ENCODE assay signal across 16 cellular contexts in genomic region chr15:68554716-68555347, GRCh38. TPM values are rescaled to one million over a fixed set of nuclear protein-coding genes. Genes with fewer than 3 reads are reported as not detected.
DNase-seq lines count a peak whose midpoint lies in the region; ATAC-seq, FAIRE-seq and TF ChIP-seq lines count a peak whose summit lies in the region.
"Had no signal": no experiment of that assay in that cellular context is flagged by ENCODE, and none has a peak within 500 bp of the region (broad histone marks: within the 10 kb centered on the region; RNA-seq: fewer than 3 reads in every experiment).

No MANE protein-coding gene starts in this region.

- no peaks in the 10 kb centered on the region for H3K79me1 ChIP-seq in IMR-90 (ENCODE audit: low read depth in 1 of 2, low read length in 2 of 2)
- H3K79me1 ChIP-seq in mesenchymal stem cell (replicated peaks; ENCODE audit: low read length, poor library complexity, severe bottlenecking): no peaks in the 10 kb centered on the region

- H3K9me3 ChIP-seq in IMR-90 (ENCODE audit: control insufficient read depth, insufficient read depth, low read length) (no peaks in the 10 kb centered on the region), mesenchymal stem cell (ENCODE audit: control insufficient read depth, low read length) (no peaks in the 10 kb centered on the region), small intestine (ENCODE audit: control insufficient read depth, low read depth) (no peaks in the 10 kb centered on the region)

- H3K18ac ChIP-seq in IMR-90 (ENCODE audit: low read depth, low read length) (no peak overlapping the region), mesenchymal stem cell (ENCODE audit: low read depth in 1 of 2, low read length in 2 of 2) (no peak overlapping the region)

- H4K91ac ChIP-seq in IMR-90 (ENCODE audit: insufficient read depth, low read depth, low read length) (no peak overlapping the region), mesenchymal stem cell (ENCODE audit: low read length) (no peak overlapping the region)

- no peaks in the 10 kb centered on the region for H3K9me3 Mint-ChIP-seq in osteocyte (ENCODE audit: unreplicated experiment)
- H3K9me3 Mint-ChIP-seq: CD4-positive, CD25-positive, alpha-beta regulatory T cell; CD8-positive, alpha-beta memory T cell; GM23338; HFFc6 had no signal

- H2BK5ac ChIP-seq in IMR-90 (ENCODE audit: low read depth, low read length, poor library complexity, severe bottlenecking) (no peak overlapping the region), mesenchymal stem cell (ENCODE audit: low read depth, low read length, poor library complexity, severe bottlenecking) (no peak overlapping the region)

- intact Hi-C loops in cardiac septum (cut with DNase I): loop anchor here (2.0 to 5.0 kb wide), 2 partner anchors 172 to 370 kb away; no protein-coding TSS in a partner anchor
- intact Hi-C loops in left cardiac atrium (cut with DNase I): loop anchor here (5.0 to 10.0 kb wide), 4 partner anchors 248 to 372 kb away; partner anchors contain the start of gene ANP32A (in 1 of the 2)
- intact Hi-C loops in IMR-90 (cut with micrococcal nuclease): loop anchor here (1.0 to 5.0 kb wide), 2 partner anchors 303 to 320 kb away; no protein-coding TSS in a partner anchor

- H3K4me1 ChIP-seq in IMR-90 (ENCODE audit: control insufficient read depth, insufficient read depth, low read length) (peaks cover 5% of the 10 kb centered on the region), mesenchymal stem cell (ENCODE audit: control insufficient read depth, insufficient read depth, low read depth, low read length) (peaks cover 39% of the 10 kb centered on the region), small intestine (ENCODE audit: control insufficient read depth in 2 of 2, insufficient read depth in 1 of 2, low read depth in 1 of 2, low read length in 1 of 2) (peaks cover 0 to 2% of the 10 kb centered on the region in 2 donors)

- H3K4me1 Mint-ChIP-seq in osteocyte (ENCODE audit: unreplicated experiment): peaks cover 43% of the 10 kb centered on the region

- no peak for TF ChIP-seq RAD21 in IMR-90 (IDR thresholded peaks at IDR 0.05; ENCODE audit: low read length)

- no peak overlapping the region for H3K56ac ChIP-seq in IMR-90 (ENCODE audit: extremely low read depth, insufficient read depth, low read length)

- no peak overlapping the region for H2BK12ac ChIP-seq in mesenchymal stem cell (ENCODE audit: low read length in 2 of 2)

- H3K36me3 ChIP-seq in IMR-90 (ENCODE audit: control insufficient read depth, insufficient read depth, low read length) (no peaks in the 10 kb centered on the region), mesenchymal stem cell (ENCODE audit: control insufficient read depth in 1 of 2, insufficient read depth in 2 of 2, low read depth in 1 of 2, low read length in 2 of 2) (no peaks in the 10 kb centered on the region), small intestine (ENCODE audit: control insufficient read depth in 2 of 2, insufficient read depth in 2 of 2, low read length in 2 of 2) (no peaks in the 10 kb centered on the region)

- H3K27ac Mint-ChIP-seq in osteocyte (ENCODE audit: unreplicated experiment): no peak overlapping the region
- H3K27ac Mint-ChIP-seq: B cell; CD4-positive, CD25-positive, alpha-beta regulatory T cell; CD8-positive, alpha-beta memory T cell; GM23338; HFFc6 had no signal

- H2BK120ac ChIP-seq in IMR-90 (ENCODE audit: low read depth, low read length) (no peak overlapping the region), mesenchymal stem cell (ENCODE audit: low read depth, low read length) (no peak overlapping the region)

- H2AK9ac ChIP-seq in IMR-90 (replicated peaks; ENCODE audit: low read depth, low read length, poor library complexity): no peak overlapping the region

- no peak overlapping the region for H3K14ac ChIP-seq in IMR-90 (replicated peaks; ENCODE audit: low read depth, low read length)
- no peak overlapping the region for H3K14ac ChIP-seq in mesenchymal stem cell (ENCODE audit: low read length in 2 of 2)

- H3K23ac ChIP-seq in IMR-90 (ENCODE audit: low read depth, low read length) (no peak overlapping the region), mesenchymal stem cell (ENCODE audit: low read length in 2 of 2) (peak overlapping the region in 1 of 2 experiments; percentile 36)

- dilution Hi-C loops in IMR-90 (cut with HindIII; ENCODE audit: low sequenced_read_pairs, unreplicated experiment): no loop called here

- no peak overlapping the region for H2BK20ac ChIP-seq in IMR-90 (ENCODE audit: low read depth, low read length)

- H3K27me3 ChIP-seq in IMR-90 (ENCODE audit: control insufficient read depth, insufficient read depth, low read length) (no peaks in the 10 kb centered on the region; the same call in 1 of the 2 replicates), mesenchymal stem cell (ENCODE audit: control insufficient read depth in 1 of 2, insufficient read depth in 1 of 2, low read length in 2 of 2) (peaks cover 0 to 9% of the 10 kb centered on the region in 2 experiments), small intestine (ENCODE audit: control insufficient read depth in 2 of 2, insufficient read depth in 2 of 2, low read length in 2 of 2) (peaks cover 0 to 3% of the 10 kb centered on the region in 2 donors)

- FAIRE-seq in small intestine (lab: Jason Lieb, UNC): no peak
- FAIRE-seq: GM12878 had no signal

- H3K9me1 ChIP-seq in IMR-90 (ENCODE audit: insufficient read depth, low read length): peaks cover 7% of the 10 kb centered on the region

- TF ChIP-seq CTCF in IMR-90 (conservative IDR thresholded peaks at IDR 0.05; ENCODE audit: low read depth, low read length) (no peak), osteocyte (IDR thresholded peaks at IDR 0.05) (no peak)

- no peak for TF ChIP-seq POLR2A in IMR-90 (IDR thresholded peaks at IDR 0.05; ENCODE audit: low read depth, low read length)

- no peaks in the 10 kb centered on the region for H3K36me3 Mint-ChIP-seq in osteocyte (ENCODE audit: unreplicated experiment)
- H3K36me3 Mint-ChIP-seq: CD4-positive, CD25-positive, alpha-beta regulatory T cell; CD8-positive, alpha-beta memory T cell had no signal

- H4K20me1 ChIP-seq in IMR-90 (ENCODE audit: insufficient read depth, low read length): no peaks in the 10 kb centered on the region

- H4K5ac ChIP-seq in IMR-90 (ENCODE audit: low read depth, low read length): no peak overlapping the region

- in situ Hi-C loops in IMR-90 (cut with MboI; ENCODE audit: low sequenced_read_pairs): loop anchor here (5.0 kb wide), 3 partner anchors 253 to 367 kb away; no protein-coding TSS in a partner anchor

- H3K9ac ChIP-seq in IMR-90 (ENCODE audit: low read depth, low read length) (no peak overlapping the region), mesenchymal stem cell (ENCODE audit: low read length) (no peak overlapping the region)

- H3K4me3 ChIP-seq in IMR-90 (ENCODE audit: insufficient read depth, low read depth, low read length) (no peak overlapping the region), mesenchymal stem cell (ENCODE audit: insufficient read depth in 1 of 2, low read depth in 1 of 2, low read length in 2 of 2) (no peak overlapping the region), small intestine (ENCODE audit: low read depth in 1 of 2, low read length in 2 of 2) (no peak overlapping the region)
- H3K4me3 ChIP-seq: GM12878, GM23338 had no signal

- H3K4me3 Mint-ChIP-seq in osteocyte (ENCODE audit: unreplicated experiment): no peak overlapping the region
- H3K4me3 Mint-ChIP-seq: B cell; CD4-positive, CD25-positive, alpha-beta regulatory T cell; GM23338; HFFc6 had no signal

- no TSS peak for BruUV-seq in IMR-90 (replicated peaks; lab: Mats Ljungman, UMichigan)

- 0 out of 2 replicates have a peak overlapping the region, but pooled peaks have one; percentile 12 for H2AK5ac ChIP-seq in IMR-90 (ENCODE audit: low read depth, low read length)
- peak overlapping the region; percentile 49 for H2AK5ac ChIP-seq in mesenchymal stem cell (ENCODE audit: low read length, severe bottlenecking)

- 80% methylated on average over 1 of the region's 8 CpGs; no CpG with 5 or more reads in 1 of the 2 experiments for WGBS in IMR-90 (ENCODE audit: extremely low coverage in 2 of 2, insufficient read length in 1 of 2), 2 experiments
- 67% methylated on average over 6 of the region's 8 CpGs for WGBS in mesenchymal stem cell
- WGBS in small intestine, 3 donors: 65 to 82% (median 68%) methylated on average over 8 of the region's 8 CpGs

- H2AFZ ChIP-seq in IMR-90 (replicated peaks; ENCODE audit: low read length, poor library complexity) (peak overlapping the region; percentile 23), mesenchymal stem cell (ENCODE audit: low read depth, low read length) (no peak overlapping the region)
- H2AFZ ChIP-seq: GM23338 had no signal

- H3K4me2 ChIP-seq in IMR-90 (ENCODE audit: low read depth, low read length) (no peak overlapping the region), mesenchymal stem cell (ENCODE audit: low read length, poor library complexity, severe bottlenecking) (no peak overlapping the region)
- H3K4me2 ChIP-seq: GM23338 had no signal

- CTCF ChIA-PET in IMR-90 (lab: Yijun Ruan, JAX): interaction anchor here (0.6 to 1.5 kb wide), 8 partner anchors 77 to 370 kb away, joined by 3 to 6 read pairs (median 3); no protein-coding TSS in a partner anchor

- H3K4ac ChIP-seq in IMR-90 (ENCODE audit: low read depth, low read length) (no peak overlapping the region; the same call in 1 of the 2 replicates), mesenchymal stem cell (ENCODE audit: low read depth in 1 of 2, low read length in 2 of 2) (no peak overlapping the region)

- no peak for ATAC-seq in left cardiac atrium
- no peak for ATAC-seq in IMR-90 (ENCODE audit: low read depth)
- no peak for ATAC-seq in HG02678 (IDR thresholded peaks at IDR 0.05; ENCODE audit: unreplicated experiment)

- H4K8ac ChIP-seq in IMR-90 (ENCODE audit: low read depth in 2 of 2, low read length in 2 of 2) (no peak overlapping the region), mesenchymal stem cell (ENCODE audit: low read length) (no peak overlapping the region)

- peak; percentile 43 for DNase-seq in cardiac septum (ENCODE audit: low spot score)
- no peak for DNase-seq in left cardiac atrium
- DNase-seq in IMR-90: no peak
- DNase-seq in mesenchymal stem cell: no peak
- DNase-seq in osteocyte (ENCODE audit: extremely low spot score, unreplicated experiment): peak; percentile 64
- DNase-seq in putamen (ENCODE audit: low spot score): no peak
- no peak for DNase-seq in small intestine
- DNase-seq: 8988T had no signal

- H3K27ac ChIP-seq in IMR-90 (ENCODE audit: insufficient read depth, low read length) (no peak overlapping the region), mesenchymal stem cell (ENCODE audit: low read length, poor library complexity, severe bottlenecking) (no peak overlapping the region), small intestine (ENCODE audit: low read depth in 1 of 2, low read length in 1 of 2) (no peak overlapping the region)

- H3K27me3 Mint-ChIP-seq in osteocyte (ENCODE audit: unreplicated experiment): no peaks in the 10 kb centered on the region

- H2BK15ac ChIP-seq in IMR-90 (ENCODE audit: low read depth, low read length) (no peak overlapping the region), mesenchymal stem cell (ENCODE audit: low read depth, poor library complexity, severe bottlenecking) (peak overlapping the region; percentile 23)

- POLR2A ChIA-PET in IMR-90 (lab: Charles Lee; ENCODE audit: unreplicated experiment): no interaction called here

RNA-seq across cellular contexts. Expression of gene CORO2B, which starts 24.0 kb away (rescaled TPM):
- total RNA-seq in cardiac septum (2.7 TPM), left cardiac atrium (1 to 10 TPM; 8.5 to 8.9 TPM), IMR-90 (2012; rRNA removed) (9.3 and 9.7 TPM in 2 replicates), osteocyte (21.8 and 22.6 TPM in 2 replicates)
- polyA plus RNA-seq in IMR-90 (2012; rRNA removed) (39.3 and 43.2 TPM in 2 replicates), small intestine (1 to 10 TPM; 1.3 to 3.0 (median 1.4) TPM)
- polyA plus RNA-seq in IMR-90 (2012; cell fraction: cytosol; rRNA removed): 29.1 and 32.4 TPM in 2 replicates
- polyA plus RNA-seq in IMR-90 (2012; cell fraction: nucleus; rRNA removed; ENCODE audit: low replicate concordance): 24.4 and 27.5 TPM in 2 replicates
- polyA plus RNA-seq in mesenchymal stem cell (2013, experiment 1 of 2): 6.0 TPM
- 6.3 TPM for polyA plus RNA-seq in mesenchymal stem cell (2013, experiment 2 of 2)
- total RNA-seq: CD4-positive, CD25-positive, alpha-beta regulatory T cell; CD8-positive, alpha-beta memory T cell; G401 had no signal
- polyA plus RNA-seq: CD4-positive, CD25-positive, alpha-beta regulatory T cell; CD8-positive, alpha-beta memory T cell had no signal

Comparison
In these comparisons a context has a peak if more than half of its experiments do, and no peak if none do; other contexts are left out.
1. DNase-seq: peak in cardiac septum (single experiment) and osteocyte (single experiment); none in left cardiac atrium (single experiment), IMR-90 (single experiment), mesenchymal stem cell (single experiment), putamen (single experiment) and small intestine (single experiment).